Comparison of ENCODE assay signal across 8 cellular contexts in the genomic region with DNA sequence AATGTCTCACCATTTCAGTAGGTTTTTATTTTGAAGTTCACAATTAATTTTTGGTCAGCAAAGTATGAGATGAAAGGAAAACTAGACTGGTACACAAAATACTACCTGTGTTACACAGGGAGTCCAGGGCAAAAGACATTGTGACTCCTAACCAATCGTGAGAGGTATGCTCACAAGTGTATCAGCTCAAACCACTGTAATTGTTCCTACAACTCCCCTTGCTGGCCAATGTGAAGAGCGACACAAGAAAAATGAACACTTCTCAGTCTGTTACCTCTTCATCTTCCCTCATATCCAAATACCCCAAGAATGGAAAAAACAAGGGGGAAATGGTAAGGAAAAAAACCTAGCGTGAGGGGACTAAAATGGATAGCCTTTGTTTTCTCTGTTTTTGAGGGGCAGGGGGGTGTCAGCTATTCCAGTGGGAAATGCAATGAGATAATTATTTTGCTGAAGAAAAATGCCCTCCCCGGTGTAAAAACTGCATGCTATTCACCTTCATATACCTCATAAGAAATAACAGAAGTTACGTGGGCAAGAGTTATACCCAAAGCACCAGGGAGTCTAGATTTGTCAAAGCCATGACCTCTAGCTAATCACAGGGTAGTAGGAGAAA. TPM values are rescaled to one million over a fixed set of nuclear protein-coding genes. Genes with fewer than 3 reads are reported as not detected.
DNase-seq lines count a peak whose midpoint lies in the region; ATAC-seq and TF ChIP-seq lines count a peak whose summit lies in the region.

No MANE protein-coding gene starts in this region.

- peaks cover 26% of the 10 kb centered on the region for H3K4me1 Mint-ChIP-seq in activated CD4-positive, alpha-beta memory T cell treated with anti-CD3 and anti-CD28 coated beads, Interleukin-2, amount 10 ng/mL, durations not matched to agents 7 days and 5 days

- H3K4me1 ChIP-seq in adipocyte (ENCODE audit: control insufficient read depth, insufficient read depth, low read length), result no peaks in the 10 kb centered on the region

- ATAC-seq in HG02798 (IDR thresholded peaks at IDR 0.05; ENCODE audit: poor library complexity, unreplicated experiment), result peak; percentile 69
- peak; percentile 99 for ATAC-seq in left lobe of liver

- peaks cover 3% of the 10 kb centered on the region for H3K27me3 Mint-ChIP-seq in activated CD4-positive, alpha-beta memory T cell treated with anti-CD3 and anti-CD28 coated beads, Interleukin-2, amount 10 ng/mL, durations not matched to agents 7 days and 5 days

- H3K27me3 ChIP-seq in adipocyte (replicated peaks; ENCODE audit: control insufficient read depth, insufficient read depth, low read length), result no peaks in the 10 kb centered on the region

- H3K9ac ChIP-seq in adipocyte (ENCODE audit: low read length), result no peak overlapping the region

- TF ChIP-seq CTCF in AG04449 (IDR thresholded peaks at IDR 0.05; ENCODE audit: insufficient read depth, low read length, missing control alignments) (peak; percentile 58), GM12874 (IDR thresholded peaks at IDR 0.05; ENCODE audit: insufficient read depth, low read depth, low read length) (peak; percentile 67)

- no peak overlapping the region for H3K4me3 Mint-ChIP-seq in activated CD4-positive, alpha-beta memory T cell treated with anti-CD3 and anti-CD28 coated beads, Interleukin-2, amount 10 ng/mL, durations not matched to agents 7 days and 5 days

- POLR2A ChIA-PET in AG04449 (lab: Yijun Ruan, JAX), result no interaction called here
- POLR2A ChIA-PET in activated CD4-positive, alpha-beta memory T cell treated with anti-CD3 and anti-CD28 coated beads, Interleukin-2, amount 10 ng/mL, durations not matched to agents 7 days and 5 days (lab: Charles Lee), result interaction anchor here (0.8 to 1.2 kb wide), 3 partner anchors 394 to 663 kb away, joined by 3 to 4 read pairs (median 3); a partner anchor contains a TSS

- H3K27ac Mint-ChIP-seq in activated CD4-positive, alpha-beta memory T cell treated with anti-CD3 and anti-CD28 coated beads, Interleukin-2, amount 10 ng/mL, durations not matched to agents 7 days and 5 days, result no peak overlapping the region

- no peak overlapping the region for H3K4me3 ChIP-seq in AG04449 (ENCODE audit: low read depth, low read length)
- H3K4me3 ChIP-seq in adipocyte (ENCODE audit: low read length), result no peak overlapping the region

- H3K9me3 ChIP-seq in adipocyte (ENCODE audit: control insufficient read depth, low read length), result no peaks in the 10 kb centered on the region

- no peaks in the 10 kb centered on the region for H3K36me3 Mint-ChIP-seq in activated CD4-positive, alpha-beta memory T cell treated with anti-CD3 and anti-CD28 coated beads, Interleukin-2, amount 10 ng/mL, durations not matched to agents 7 days and 5 days (ENCODE audit: low read depth)

- H3K9me3 Mint-ChIP-seq in activated CD4-positive, alpha-beta memory T cell treated with anti-CD3 and anti-CD28 coated beads, Interleukin-2, amount 10 ng/mL, durations not matched to agents 7 days and 5 days, result no peaks in the 10 kb centered on the region

- no peaks in the 10 kb centered on the region for H3K36me3 ChIP-seq in adipocyte (ENCODE audit: control insufficient read depth, insufficient read depth, low read length, severe bottlenecking)

- DNase-seq in AG04449 (ENCODE audit: low read depth, low spot score) (no peak), NCI-H2029 (lab: John Stamatoyannopoulos, UW) (peak; percentile 47), adipocyte (ENCODE audit: low read depth) (peak; percentile 81), left lobe of liver (ENCODE audit: low spot score) (no peak), middle frontal gyrus (ENCODE audit: extremely low spot score, low spot score) (no peak)
- DNase-seq in activated CD4-positive, alpha-beta memory T cell treated with anti-CD3 and anti-CD28 coated beads, Interleukin-2, amount 10 ng/mL, durations not matched to agents 7 days and 5 days, result no peak

- CTCF ChIA-PET in AG04449 (lab: Yijun Ruan, JAX), result interaction anchor here (0.6 to 3.3 kb wide), 19 partner anchors 12 to 661 kb away, joined by 3 to 18 read pairs (median 3); a partner anchor contains a TSS
- CTCF ChIA-PET in activated CD4-positive, alpha-beta memory T cell treated with anti-CD3 and anti-CD28 coated beads, Interleukin-2, amount 10 ng/mL, durations not matched to agents 7 days and 5 days (lab: Charles Lee), result interaction anchor here (0.8 to 2.9 kb wide), 12 partner anchors 11 to 663 kb away, joined by 3 to 12 read pairs (median 4); a partner anchor contains a TSS

RNA-seq across cellular contexts. Expression of a gene that starts 30.6 kb away (rescaled TPM):
- 0.40 TPM for total RNA-seq in left lobe of liver
- total RNA-seq in activated CD4-positive, alpha-beta memory T cell treated with anti-CD3 and anti-CD28 coated beads, Interleukin-2, amount 10 ng/mL, durations not matched to agents 7 days and 5 days, result 1 to 10 TPM in 1 of 2 experiments, under 1 TPM in 1; 0.48 to 1.0 TPM

Comparison
In these comparisons a context has a peak if more than half of its experiments do, and no peak if none do; other contexts are left out.
1. DNase-seq: peak in NCI-H2029 (single experiment) and adipocyte (single experiment); none in AG04449 (single experiment), left lobe of liver (single experiment), activated CD4-positive, alpha-beta memory T cell treated with anti-CD3 and anti-CD28 coated beads, Interleukin-2, amount 10 ng/mL, durations not matched to agents 7 days and 5 days (single experiment) and middle frontal gyrus (single experiment).